Comparison of ENCODE assay signal across 3 cellular contexts in the genomic region with DNA sequence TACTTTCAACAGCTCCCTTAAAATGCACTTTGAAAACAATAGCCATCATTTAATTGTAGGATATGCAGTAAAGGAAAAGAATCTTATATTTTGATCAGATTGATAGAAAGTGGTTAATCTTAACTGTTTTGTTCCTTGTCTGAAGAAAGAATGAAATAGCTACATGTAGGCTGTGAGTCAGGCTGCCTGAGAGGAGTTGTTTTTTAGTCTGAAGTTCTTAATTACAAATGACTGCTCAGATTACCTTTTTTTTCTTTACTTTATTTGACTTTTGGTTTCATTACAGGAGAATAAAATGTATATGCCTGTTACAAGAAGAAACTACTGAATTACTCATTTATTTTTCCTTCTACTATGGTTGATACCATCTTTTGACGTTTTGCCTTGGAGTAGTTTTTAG.
TF ChIP-seq lines count a peak whose summit lies in the region.

No MANE protein-coding gene starts in this region.

TF ChIP-seq in SK-N-SH treated with all-trans-retinoic acid at 6 μM for 48 hours, 23 proteins besides CTCF, POLR2A, EP300 and RAD21 (continued from another document and continues in another):
- TF ChIP-seq, protein P1, sequence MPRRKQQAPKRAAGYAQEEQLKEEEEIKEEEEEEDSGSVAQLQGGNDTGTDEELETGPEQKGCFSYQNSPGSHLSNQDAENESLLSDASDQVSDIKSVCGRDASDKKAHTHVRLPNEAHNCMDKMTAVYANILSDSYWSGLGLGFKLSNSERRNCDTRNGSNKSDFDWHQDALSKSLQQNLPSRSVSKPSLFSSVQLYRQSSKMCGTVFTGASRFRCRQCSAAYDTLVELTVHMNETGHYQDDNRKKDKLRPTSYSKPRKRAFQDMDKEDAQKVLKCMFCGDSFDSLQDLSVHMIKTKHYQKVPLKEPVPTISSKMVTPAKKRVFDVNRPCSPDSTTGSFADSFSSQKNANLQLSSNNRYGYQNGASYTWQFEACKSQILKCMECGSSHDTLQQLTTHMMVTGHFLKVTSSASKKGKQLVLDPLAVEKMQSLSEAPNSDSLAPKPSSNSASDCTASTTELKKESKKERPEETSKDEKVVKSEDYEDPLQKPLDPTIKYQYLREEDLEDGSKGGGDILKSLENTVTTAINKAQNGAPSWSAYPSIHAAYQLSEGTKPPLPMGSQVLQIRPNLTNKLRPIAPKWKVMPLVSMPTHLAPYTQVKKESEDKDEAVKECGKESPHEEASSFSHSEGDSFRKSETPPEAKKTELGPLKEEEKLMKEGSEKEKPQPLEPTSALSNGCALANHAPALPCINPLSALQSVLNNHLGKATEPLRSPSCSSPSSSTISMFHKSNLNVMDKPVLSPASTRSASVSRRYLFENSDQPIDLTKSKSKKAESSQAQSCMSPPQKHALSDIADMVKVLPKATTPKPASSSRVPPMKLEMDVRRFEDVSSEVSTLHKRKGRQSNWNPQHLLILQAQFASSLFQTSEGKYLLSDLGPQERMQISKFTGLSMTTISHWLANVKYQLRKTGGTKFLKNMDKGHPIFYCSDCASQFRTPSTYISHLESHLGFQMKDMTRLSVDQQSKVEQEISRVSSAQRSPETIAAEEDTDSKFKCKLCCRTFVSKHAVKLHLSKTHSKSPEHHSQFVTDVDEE (CRISPR knock-in tag; IDR thresholded peaks at IDR 0.05) = no peak
- TF ChIP-seq ZFP30 (CRISPR knock-in tag; IDR thresholded peaks at IDR 0.05) (no peak), TOX (CRISPR knock-in tag; IDR thresholded peaks at IDR 0.05; ENCODE audit: borderline replicate concordance) (no peak), RARB (CRISPR knock-in tag; IDR thresholded peaks at IDR 0.05) (no peak), TCF4 (CRISPR knock-in tag; IDR thresholded peaks at IDR 0.05; ENCODE audit: borderline replicate concordance) (no peak), ARNTL (CRISPR knock-in tag; IDR thresholded peaks at IDR 0.05; ENCODE audit: borderline replicate concordance, low read depth) (no peak), OSR1 (CRISPR knock-in tag; IDR thresholded peaks at IDR 0.05) (no peak), CSRNP3 (CRISPR knock-in tag; IDR thresholded peaks at IDR 0.05) (no peak), ESRRG (CRISPR knock-in tag; IDR thresholded peaks at IDR 0.05) (no peak)
- TF ChIP-seq, protein P2, sequence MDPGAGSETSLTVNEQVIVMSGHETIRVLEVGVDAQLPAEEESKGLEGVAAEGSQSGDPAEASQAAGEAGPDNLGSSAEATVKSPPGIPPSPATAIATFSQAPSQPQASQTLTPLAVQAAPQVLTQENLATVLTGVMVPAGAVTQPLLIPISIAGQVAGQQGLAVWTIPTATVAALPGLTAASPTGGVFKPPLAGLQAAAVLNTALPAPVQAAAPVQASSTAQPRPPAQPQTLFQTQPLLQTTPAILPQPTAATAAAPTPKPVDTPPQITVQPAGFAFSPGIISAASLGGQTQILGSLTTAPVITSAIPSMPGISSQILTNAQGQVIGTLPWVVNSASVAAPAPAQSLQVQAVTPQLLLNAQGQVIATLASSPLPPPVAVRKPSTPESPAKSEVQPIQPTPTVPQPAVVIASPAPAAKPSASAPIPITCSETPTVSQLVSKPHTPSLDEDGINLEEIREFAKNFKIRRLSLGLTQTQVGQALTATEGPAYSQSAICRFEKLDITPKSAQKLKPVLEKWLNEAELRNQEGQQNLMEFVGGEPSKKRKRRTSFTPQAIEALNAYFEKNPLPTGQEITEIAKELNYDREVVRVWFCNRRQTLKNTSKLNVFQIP (CRISPR knock-in tag; IDR thresholded peaks at IDR 0.05; ENCODE audit: borderline replicate concordance, low read depth) = no peak

TF ChIP-seq in SK-N-SH, 30 proteins besides CTCF, POLR2A, EP300 and RAD21 (continued from another document):
- TF ChIP-seq JUND (IDR thresholded peaks at IDR 0.05) = no peak
- TF ChIP-seq RXRA (IDR thresholded peaks at IDR 0.05; ENCODE audit: borderline replicate concordance, low read depth) = no peak
- TF ChIP-seq RFX5 (IDR thresholded peaks at IDR 0.05; ENCODE audit: low read length) = no peak
- TF ChIP-seq TCF12 (IDR thresholded peaks at IDR 0.05) = no peak
- TF ChIP-seq EZH2phosphoT487 (IDR thresholded peaks at IDR 0.05; ENCODE audit: borderline replicate concordance, low read depth) = no peak
- TF ChIP-seq NFIC (IDR thresholded peaks at IDR 0.05; ENCODE audit: borderline replicate concordance) = no peak
- no peak for TF ChIP-seq CHD2 (IDR thresholded peaks at IDR 0.05; ENCODE audit: low read length, partially characterized antibody)
- TF ChIP-seq, protein P3, sequence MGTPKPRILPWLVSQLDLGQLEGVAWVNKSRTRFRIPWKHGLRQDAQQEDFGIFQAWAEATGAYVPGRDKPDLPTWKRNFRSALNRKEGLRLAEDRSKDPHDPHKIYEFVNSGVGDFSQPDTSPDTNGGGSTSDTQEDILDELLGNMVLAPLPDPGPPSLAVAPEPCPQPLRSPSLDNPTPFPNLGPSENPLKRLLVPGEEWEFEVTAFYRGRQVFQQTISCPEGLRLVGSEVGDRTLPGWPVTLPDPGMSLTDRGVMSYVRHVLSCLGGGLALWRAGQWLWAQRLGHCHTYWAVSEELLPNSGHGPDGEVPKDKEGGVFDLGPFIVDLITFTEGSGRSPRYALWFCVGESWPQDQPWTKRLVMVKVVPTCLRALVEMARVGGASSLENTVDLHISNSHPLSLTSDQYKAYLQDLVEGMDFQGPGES (IDR thresholded peaks at IDR 0.05; ENCODE audit: low read depth, low read length) = no peak

TF ChIP-seq in WTC11, 78 proteins besides CTCF, POLR2A, EP300 and RAD21 (continued from another document):
- TF ChIP-seq, protein P4, sequence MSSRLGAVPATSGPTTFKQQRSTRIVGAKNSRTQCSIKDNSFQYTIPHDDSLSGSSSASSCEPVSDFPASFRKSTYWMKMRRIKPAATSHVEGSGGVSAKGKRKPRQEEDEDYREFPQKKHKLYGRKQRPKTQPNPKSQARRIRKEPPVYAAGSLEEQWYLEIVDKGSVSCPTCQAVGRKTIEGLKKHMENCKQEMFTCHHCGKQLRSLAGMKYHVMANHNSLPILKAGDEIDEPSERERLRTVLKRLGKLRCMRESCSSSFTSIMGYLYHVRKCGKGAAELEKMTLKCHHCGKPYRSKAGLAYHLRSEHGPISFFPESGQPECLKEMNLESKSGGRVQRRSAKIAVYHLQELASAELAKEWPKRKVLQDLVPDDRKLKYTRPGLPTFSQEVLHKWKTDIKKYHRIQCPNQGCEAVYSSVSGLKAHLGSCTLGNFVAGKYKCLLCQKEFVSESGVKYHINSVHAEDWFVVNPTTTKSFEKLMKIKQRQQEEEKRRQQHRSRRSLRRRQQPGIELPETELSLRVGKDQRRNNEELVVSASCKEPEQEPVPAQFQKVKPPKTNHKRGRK (CRISPR knock-in tag; IDR thresholded peaks at IDR 0.05; ENCODE audit: borderline replicate concordance) = no peak
- TF ChIP-seq SMAD4 (CRISPR knock-in tag; IDR thresholded peaks at IDR 0.05) (no peak), GTF2I (CRISPR knock-in tag; conservative IDR thresholded peaks at IDR 0.05) (no peak)
